ENCODE assay signal across 8 cellular contexts in genomic region chr9:34413229-34413852, GRCh38. TPM values are rescaled to one million over a fixed set of nuclear protein-coding genes. Genes with fewer than 3 reads are reported as not detected.
A peak's percentile ranks its signal among the peaks of the same experiment; 100 is the strongest.
DNase-seq lines count a peak whose midpoint lies in the region; ATAC-seq and FAIRE-seq lines count a peak whose summit lies in the region.

No MANE protein-coding gene starts in this region.

- ATAC-seq in GM18868 (IDR thresholded peaks at IDR 0.05; ENCODE audit: unreplicated experiment): no peak
- ATAC-seq in GM18502 (IDR thresholded peaks at IDR 0.05; ENCODE audit: poor library complexity, unreplicated experiment): no peak

- DNase-seq in GM18507 (ENCODE audit: extremely low spot score, insufficient read length, low read depth) (no peak), NOMO-1 treated with dmso at 0.1 percent for 144 hours (lab: John Stamatoyannopoulos, UW; ENCODE audit: unreplicated experiment) (peak; percentile 4), dermis microvascular lymphatic vessel endothelial cell (ENCODE audit: low read depth in 2 of 2) (peak; percentile 27 to 55), non-pigmented ciliary epithelial cell (ENCODE audit: low read depth) (peak; percentile 9), NCI-H510A treated with DMSO at 0.1 percent for 48 hours (lab: John Stamatoyannopoulos, UW) (no peak), COLO668 (lab: John Stamatoyannopoulos, UW; ENCODE audit: unreplicated experiment) (no peak)

- FAIRE-seq in GM18507 (lab: Jason Lieb, UNC): peak; percentile 50

RNA-seq across cellular contexts. Expression of gene MYORG, which starts 36.6 kb away (rescaled TPM):
- 2.4 and 3.2 TPM in 2 replicates for total RNA-seq in dermis microvascular lymphatic vessel endothelial cell

RNA-seq across cellular contexts. Expression of gene FAM219A, which starts 45.0 kb away (rescaled TPM):
- total RNA-seq in dermis microvascular lymphatic vessel endothelial cell: 5.0 and 6.1 TPM in 2 replicates

RNA-seq across cellular contexts. Expression of gene DNAI1, which starts 45.3 kb away (rescaled TPM):
- not detected in 2 replicates for total RNA-seq in dermis microvascular lymphatic vessel endothelial cell

Comparison
In these comparisons a context has a peak if more than half of its experiments do, and no peak if none do; other contexts are left out.
1. DNase-seq: peak in NOMO-1 treated with dmso at 0.1 percent for 144 hours (single experiment), dermis microvascular lymphatic vessel endothelial cell (2 of 2) and non-pigmented ciliary epithelial cell (single experiment); none in GM18507 (single experiment), NCI-H510A treated with DMSO at 0.1 percent for 48 hours (single experiment) and COLO668 (single experiment).